ENCODE assay signal across 8 cellular contexts in genomic region chr1:13356774-13357173, GRCh38. TPM values are rescaled to one million over a fixed set of nuclear protein-coding genes. Genes with fewer than 3 reads are reported as not detected.
A peak's percentile ranks its signal among the peaks of the same experiment; 100 is the strongest.
DNase-seq lines count a peak whose midpoint lies in the region; ATAC-seq and TF ChIP-seq lines count a peak whose summit lies in the region.
"Not testable (repeated sequence)": the region's sequence is repeated elsewhere in the genome, so short reads cannot be mapped to it uniquely, and the experiment has no call there.

No MANE protein-coding gene starts in this region.

- not testable (repeated sequence) for H3K4me1 Mint-ChIP-seq in CD4-positive, alpha-beta T cell (ENCODE audit: low read depth)

- not testable (repeated sequence) for H3K36me3 Mint-ChIP-seq in CD4-positive, alpha-beta T cell (ENCODE audit: low read depth)

- not testable (repeated sequence) for H3K79me1 ChIP-seq in mesendoderm (ENCODE audit: low read length)

- H3K9ac ChIP-seq in GM23248; mesendoderm (ENCODE audit: low read length): not testable (repeated sequence)

- 1 to 2% methylated on average over 5 of the region's 5 CpGs for WGBS in GM23248 (ENCODE audit: low coverage in 1 of 2, low lambda C conversion rate in 2 of 2, missing lambda C conversion rate in 2 of 2), 2 experiments
- WGBS in adrenal gland, 4 donors: 2 to 6% (median 3%) methylated on average over 5 of the region's 5 CpGs
- WGBS in mesendoderm (ENCODE audit: extremely low coverage, insufficient coverage, low lambda C conversion rate): no CpG with 5 or more reads among the region's 5 CpGs

- H3K4me3 Mint-ChIP-seq in CD4-positive, alpha-beta T cell: not testable (repeated sequence)

- H3K27ac ChIP-seq in CD4-positive, alpha-beta T cell (ENCODE audit: low read depth, low read length); GM23248; Panc1 (ENCODE audit: low read length); adrenal gland; mesendoderm (ENCODE audit: low read depth, low read length): not testable (repeated sequence)

- not testable (repeated sequence) for BruUV-seq in Panc1 (replicated peaks; lab: Mats Ljungman, UMichigan)

- not testable (repeated sequence) for H2BK15ac ChIP-seq in mesendoderm (replicated peaks; ENCODE audit: low read depth)

- TF ChIP-seq POLR2A in adrenal gland (IDR thresholded peaks at IDR 0.05): not testable (repeated sequence)

- not testable (repeated sequence) for H3K4ac ChIP-seq in mesendoderm (ENCODE audit: low read depth, low read length)

- H3K27me3 ChIP-seq in CD4-positive, alpha-beta T cell (ENCODE audit: control insufficient read depth, insufficient read depth, low read length); GM23248 (replicated peaks; ENCODE audit: insufficient read depth); Panc1 (ENCODE audit: control insufficient read depth, insufficient read depth, low read length); adrenal gland; mesendoderm (ENCODE audit: insufficient read depth, low read length, poor library complexity): not testable (repeated sequence)

- H3K9me3 Mint-ChIP-seq in CD4-positive, alpha-beta T cell: not testable (repeated sequence)

- not testable (repeated sequence) for H4K20me1 ChIP-seq in GM23248 (ENCODE audit: insufficient read depth)

- not testable (repeated sequence) for H2BK5ac ChIP-seq in mesendoderm (ENCODE audit: low read length)

- not testable (repeated sequence) for H4K5ac ChIP-seq in mesendoderm (ENCODE audit: low read length)

- not testable (repeated sequence) for H3K9me2 ChIP-seq in GM23248 (ENCODE audit: insufficient read depth)

- POLR2A ChIA-PET in CD4-positive, alpha-beta T cell (lab: Charles Lee); Panc1 (lab: Charles Lee): not testable (repeated sequence)

- not testable (repeated sequence) for H3K18ac ChIP-seq in mesendoderm (ENCODE audit: low read length)

- not testable (repeated sequence) for H3K56ac ChIP-seq in mesendoderm (ENCODE audit: low read length)

- CTCF ChIA-PET in CD4-positive, alpha-beta T cell (lab: Charles Lee); Panc1 (lab: Charles Lee): not testable (repeated sequence)

- not testable (repeated sequence) for H3K4me1 ChIP-seq in GM23248 (ENCODE audit: insufficient read depth); Panc1 (ENCODE audit: control insufficient read depth, insufficient read depth, low read length); adrenal gland (replicated peaks in 1 of 2); mesendoderm (ENCODE audit: control insufficient read depth, low read depth, low read length)

- not testable (repeated sequence) for ATAC-seq in CD4-positive, alpha-beta T cell (ENCODE audit: poor library complexity); Panc1

- H3K23ac ChIP-seq in mesendoderm (ENCODE audit: low read length): not testable (repeated sequence)

- not testable (repeated sequence) for H3K27me3 Mint-ChIP-seq in CD4-positive, alpha-beta T cell

- in situ Hi-C loops in GM23248 (cut with MboI); Panc1 (cut with HindIII; ENCODE audit: low pct_unique_long_range_greater_than_20kb, low sequenced_read_pairs): not testable (repeated sequence)

- not testable (repeated sequence) for H4K8ac ChIP-seq in mesendoderm (ENCODE audit: low read depth, low read length)

- not testable (repeated sequence) for H3K9me3 ChIP-seq in CD4-positive, alpha-beta T cell (ENCODE audit: control insufficient read depth, low read length); GM23248 (ENCODE audit: low read depth); Panc1 (ENCODE audit: control insufficient read depth, insufficient read depth, low read depth, low read length); adrenal gland (replicated peaks in 1 of 3)

- peak; percentile 41 for TF ChIP-seq CTCF in CD4-positive, alpha-beta T cell (IDR thresholded peaks at IDR 0.05)
- TF ChIP-seq CTCF in Panc1 (IDR thresholded peaks at IDR 0.05) (peak; percentile 68), adrenal gland (IDR thresholded peaks at IDR 0.05) (peak; percentile 29 to 75 (median 60)), fibroblast of the aortic adventitia (IDR thresholded peaks at IDR 0.05; ENCODE audit: insufficient read depth, low read length) (peak; percentile 45)

- H3K4me3 ChIP-seq in GM23248; Panc1 (ENCODE audit: low read depth in 2 of 2, low read length in 2 of 2); adrenal gland; fibroblast of the aortic adventitia (ENCODE audit: low read depth, low read length); mesendoderm (ENCODE audit: low read length): not testable (repeated sequence)

- H3K4me2 ChIP-seq in GM23248 (ENCODE audit: unreplicated experiment); mesendoderm (ENCODE audit: low read length): not testable (repeated sequence)

- not testable (repeated sequence) for H3F3A ChIP-seq in GM23248 (ENCODE audit: insufficient read depth)

- DNase-seq in CD4-positive, alpha-beta T cell: not testable (repeated sequence)
- DNase-seq in GM23248 (peak; percentile 64), NCI-H1436 (lab: John Stamatoyannopoulos, UW) (peak; percentile 35), Panc1 (ENCODE audit: low read depth, low spot score) (peak; percentile 36), adrenal gland (peak; percentile 16 to 55 (median 42)), fibroblast of the aortic adventitia (ENCODE audit: low read depth) (peak; percentile 54), mesendoderm (peak; percentile 64)
- peak in 2 of 3 donors; percentile 1 to 13 for DNase-seq in stimulated activated CD4-positive, alpha-beta T cell treated with anti-CD3 and anti-CD28 coated beads, TNF-alpha, amount 100 ng/mL, for 48 hours (ENCODE audit: low read depth in 3 of 3)

- H3K27ac Mint-ChIP-seq in CD4-positive, alpha-beta T cell: not testable (repeated sequence)

- intact Hi-C loops in CD4-positive, alpha-beta T cell (cut with DNase I, micrococcal nuclease): loop anchor here in 1 of 2 experiments (5.0 kb wide), 1 partner anchor 606 kb away; no protein-coding TSS in a partner anchor
- intact Hi-C loops in Panc1 (cut with micrococcal nuclease; ENCODE audit: unreplicated experiment); adrenal gland (cut with DNase I): not testable (repeated sequence)

- not testable (repeated sequence) for H3K79me2 ChIP-seq in GM23248 (ENCODE audit: insufficient read depth); mesendoderm (ENCODE audit: control insufficient read depth, insufficient read depth, low read length)

- H3K36me3 ChIP-seq in GM23248 (ENCODE audit: low read depth); Panc1 (ENCODE audit: control insufficient read depth, insufficient read depth, low read length); adrenal gland (replicated peaks in 1 of 2); mesendoderm (ENCODE audit: control insufficient read depth, insufficient read depth, low read length): not testable (repeated sequence)

- H2AFZ ChIP-seq in GM23248: not testable (repeated sequence)

- not testable (repeated sequence) for H2BK120ac ChIP-seq in mesendoderm (ENCODE audit: low read depth, low read length)

- not testable (repeated sequence) for H2AK5ac ChIP-seq in mesendoderm (ENCODE audit: low read length)

RNA-seq across cellular contexts. Expression of gene PRAMEF14, which starts 9.8 kb away (rescaled TPM):
- total RNA-seq in CD4-positive, alpha-beta T cell: not detected
- total RNA-seq in GM23248 (2014; rRNA removed; shearing (Covaris generic)): not detected in 2 replicates
- not detected in 2 replicates for polyA plus RNA-seq in GM23248 (2016; fragmentation: Nextera tagmentation; extraction: Ambion mirVana)
- total RNA-seq in Panc1 (2021; ENCODE audit: unreplicated experiment): not detected
- polyA plus RNA-seq in Panc1 (2012; ENCODE audit: insufficient read length): not detected
- not detected for total RNA-seq in adrenal gland
- polyA plus RNA-seq in adrenal gland: not detected
- not detected in 2 replicates for total RNA-seq in fibroblast of the aortic adventitia (ENCODE audit: low replicate concordance)
- polyA plus RNA-seq in mesendoderm (2013, experiment 1 of 2): not detected
- not detected for polyA plus RNA-seq in mesendoderm (2013, experiment 2 of 2)

RNA-seq across cellular contexts. Expression of gene PRAMEF19, which starts 15.0 kb away (rescaled TPM):
- not detected for total RNA-seq in CD4-positive, alpha-beta T cell
- not detected in 2 replicates for total RNA-seq in GM23248 (2014; rRNA removed; shearing (Covaris generic))
- polyA plus RNA-seq in GM23248 (2016; fragmentation: Nextera tagmentation; extraction: Ambion mirVana): not detected in 2 replicates
- total RNA-seq in Panc1 (2021; ENCODE audit: unreplicated experiment): not detected
- not detected for polyA plus RNA-seq in Panc1 (2012; ENCODE audit: insufficient read length)
- not detected for total RNA-seq in adrenal gland
- not detected for polyA plus RNA-seq in adrenal gland
- not detected in 2 replicates for total RNA-seq in fibroblast of the aortic adventitia (ENCODE audit: low replicate concordance)
- polyA plus RNA-seq in mesendoderm (2013, experiment 1 of 2): not detected
- not detected for polyA plus RNA-seq in mesendoderm (2013, experiment 2 of 2)

RNA-seq across cellular contexts. Expression of gene PRAMEF17, which starts 32.7 kb away (rescaled TPM):
- not detected for total RNA-seq in CD4-positive, alpha-beta T cell
- not detected in 2 replicates for total RNA-seq in GM23248 (2014; rRNA removed; shearing (Covaris generic))
- not detected in 2 replicates for polyA plus RNA-seq in GM23248 (2016; fragmentation: Nextera tagmentation; extraction: Ambion mirVana)
- not detected for total RNA-seq in Panc1 (2021; ENCODE audit: unreplicated experiment)
- polyA plus RNA-seq in Panc1 (2012; ENCODE audit: insufficient read length): not detected
- not detected for total RNA-seq in adrenal gland
- not detected for polyA plus RNA-seq in adrenal gland
- not detected in 2 replicates for total RNA-seq in fibroblast of the aortic adventitia (ENCODE audit: low replicate concordance)
- polyA plus RNA-seq in mesendoderm (2013, experiment 1 of 2): not detected
- polyA plus RNA-seq in mesendoderm (2013, experiment 2 of 2): not detected

RNA-seq across cellular contexts. Expression of gene PRAMEF15, which starts 41.4 kb away (rescaled TPM):
- total RNA-seq in CD4-positive, alpha-beta T cell: not detected
- total RNA-seq in GM23248 (2014; rRNA removed; shearing (Covaris generic)): not detected in 2 replicates
- polyA plus RNA-seq in GM23248 (2016; fragmentation: Nextera tagmentation; extraction: Ambion mirVana): not detected in 2 replicates
- not detected for total RNA-seq in Panc1 (2021; ENCODE audit: unreplicated experiment)
- not detected for polyA plus RNA-seq in Panc1 (2012; ENCODE audit: insufficient read length)
- not detected for total RNA-seq in adrenal gland
- not detected for polyA plus RNA-seq in adrenal gland
- not detected in 2 replicates for total RNA-seq in fibroblast of the aortic adventitia (ENCODE audit: low replicate concordance)
- not detected for polyA plus RNA-seq in mesendoderm (2013, experiment 1 of 2)
- not detected for polyA plus RNA-seq in mesendoderm (2013, experiment 2 of 2)

RNA-seq across cellular contexts. Expression of gene PRAMEF33, which starts 53.4 kb away (rescaled TPM):
- not detected for total RNA-seq in CD4-positive, alpha-beta T cell
- total RNA-seq in GM23248 (2014; rRNA removed; shearing (Covaris generic)): not detected in 2 replicates
- polyA plus RNA-seq in GM23248 (2016; fragmentation: Nextera tagmentation; extraction: Ambion mirVana) (not detected in 2 replicates), adrenal gland (not detected)
- total RNA-seq in Panc1 (2021; ENCODE audit: unreplicated experiment) (not detected), adrenal gland (not detected), fibroblast of the aortic adventitia (ENCODE audit: low replicate concordance) (not detected in 2 replicates)
- polyA plus RNA-seq in Panc1 (2012; ENCODE audit: insufficient read length): not detected
- polyA plus RNA-seq in mesendoderm (2013, experiment 1 of 2): not detected
- polyA plus RNA-seq in mesendoderm (2013, experiment 2 of 2): not detected
